Comparison of ENCODE assay signal across 8 cellular contexts in the genomic region with DNA sequence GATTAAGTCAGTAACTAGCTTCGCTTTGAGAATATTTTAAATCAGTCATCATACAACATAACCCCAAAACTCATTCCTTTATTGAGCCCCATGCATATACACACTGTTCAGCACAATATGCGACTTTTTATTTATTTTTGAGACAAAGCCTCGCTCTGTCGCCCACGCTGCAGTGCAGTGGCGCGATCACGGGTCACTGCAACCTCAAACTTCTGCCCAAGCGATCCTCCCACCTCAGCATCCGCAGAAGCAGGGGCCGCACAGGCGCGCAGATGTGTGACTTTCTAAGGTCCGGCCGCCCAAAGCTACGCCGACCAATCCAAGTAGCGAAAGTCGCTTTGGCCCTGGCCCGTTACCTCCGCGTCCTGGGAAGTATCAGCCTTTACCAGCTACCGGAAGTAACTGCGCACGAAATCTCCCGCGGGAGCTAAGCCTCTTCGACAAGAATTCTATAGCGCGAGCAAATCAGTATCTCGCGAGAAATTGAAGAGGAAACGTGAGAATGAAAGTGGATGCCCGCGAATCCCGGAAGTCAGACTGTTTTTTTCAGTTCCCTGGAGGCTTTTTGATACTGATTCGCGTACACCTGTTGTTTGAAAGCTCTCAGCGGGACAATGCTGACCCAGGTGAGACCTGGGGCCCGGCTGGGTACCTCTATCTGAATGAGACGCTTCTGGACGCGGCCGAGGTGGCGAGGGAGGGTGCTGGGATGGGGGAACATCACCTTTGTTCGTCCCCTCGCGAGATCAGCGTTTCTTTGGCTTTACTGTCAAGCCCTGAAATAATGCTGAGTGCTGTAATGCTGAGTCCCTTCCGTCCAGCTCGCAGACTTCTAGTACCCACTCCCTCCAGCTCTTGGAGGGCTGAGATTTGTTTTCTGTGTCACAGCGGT. TPM values are rescaled to one million over a fixed set of nuclear protein-coding genes. Genes with fewer than 3 reads are reported as not detected.
DNase-seq lines count a peak whose midpoint lies in the region; ATAC-seq and TF ChIP-seq lines count a peak whose summit lies in the region.

A gene (minus strand): TSS at position 404 of the 892 bp plus-strand sequence. CDS start 1,405 bp downstream, outside the sequence.
A gene (plus strand): TSS at position 549 of the 892 bp plus-strand sequence. CDS start 66 bp downstream, at position 615.

- peak within 1 kb of the TSS; percentile 91 for H4K91ac ChIP-seq in IMR-90 (ENCODE audit: insufficient read depth, low read depth, low read length)

- H2AFZ ChIP-seq in IMR-90 (replicated peaks; ENCODE audit: low read length, poor library complexity) = peak within 1 kb of the TSS; percentile 90
- peak within 1 kb of the TSS; percentile 96 for H2AFZ ChIP-seq in OCI-LY7 (ENCODE audit: low read length)

- H2BK120ac ChIP-seq in IMR-90 (ENCODE audit: low read depth, low read length) = peak within 1 kb of the TSS; percentile 89

- H2AK5ac ChIP-seq in IMR-90 (ENCODE audit: low read depth, low read length) = peak within 1 kb of the TSS; percentile 14; the same call in 1 of the 2 replicates

- H3K4me2 ChIP-seq in IMR-90 (ENCODE audit: low read depth, low read length) (peak within 1 kb of the TSS; percentile 79), OCI-LY7 (ENCODE audit: low read length) (peak within 1 kb of the TSS; percentile 94)

- TF ChIP-seq CTCF in IMR-90 (conservative IDR thresholded peaks at IDR 0.05; ENCODE audit: low read depth, low read length) (no peak), OCI-LY7 (conservative IDR thresholded peaks at IDR 0.05; ENCODE audit: low read length) (no peak), epithelial cell of esophagus (IDR thresholded peaks at IDR 0.05; ENCODE audit: insufficient read depth, low read depth, low read length, missing control alignments) (no peak)

- POLR2A ChIA-PET in IMR-90 (lab: Charles Lee; ENCODE audit: unreplicated experiment) (interaction anchor here (0.5 kb wide), 1 partner anchor 33 kb away, joined by 3 read pairs; no protein-coding TSS in a partner anchor), OCI-LY7 (lab: Charles Lee) (interaction anchor here (0.6 to 3.1 kb wide), 17 partner anchors 8 to 90 kb away, joined by 3 to 23 read pairs (median 5); a partner anchor contains a TSS)

- H3K4me3 ChIP-seq in IMR-90 (ENCODE audit: insufficient read depth, low read depth, low read length) (peak within 1 kb of the TSS; percentile 70), OCI-LY7 (ENCODE audit: low read depth, low read length, poor library complexity, severe bottlenecking) (peak within 1 kb of the TSS; percentile 91), epithelial cell of esophagus (ENCODE audit: low read length) (peak within 1 kb of the TSS; percentile 67)

- H3K9me3 ChIP-seq in IMR-90 (ENCODE audit: control insufficient read depth, insufficient read depth, low read length) (no peaks in the 10 kb centered on the region), OCI-LY7 (ENCODE audit: low read length) (peaks cover 18% of the 10 kb centered on the region)

- H3K79me1 ChIP-seq in IMR-90 (ENCODE audit: low read depth in 1 of 2, low read length in 2 of 2) = peaks cover 6 to 34% of the 10 kb centered on the region in 2 experiments; a peak in 2 of 4 replicates

- peak within 1 kb of the TSS; percentile 22; the same call in 1 of the 3 replicates for H2BK15ac ChIP-seq in IMR-90 (ENCODE audit: low read depth, low read length)

- peak within 1 kb of the TSS; percentile 88 for H3K4ac ChIP-seq in IMR-90 (ENCODE audit: low read depth, low read length)

- WGBS in IMR-90 (ENCODE audit: extremely low coverage in 2 of 2, insufficient read length in 1 of 2), 2 experiments = 0% methylated on average over 22 of the region's 52 CpGs; no CpG with 5 or more reads in 1 of the 2 experiments

- CTCF ChIA-PET in IMR-90 (lab: Yijun Ruan, JAX) = no interaction called here
- CTCF ChIA-PET in OCI-LY7 (lab: Charles Lee; ENCODE audit: unreplicated experiment) = interaction anchor here (0.6 kb wide), 1 partner anchor 20 kb away, joined by 4 read pairs; no protein-coding TSS in a partner anchor

- ATAC-seq in GM21529 (IDR thresholded peaks at IDR 0.05; ENCODE audit: unreplicated experiment) = peak; percentile 94
- peak; percentile 97 for ATAC-seq in IMR-90 (ENCODE audit: low read depth)

- DNase-seq in DMS114 treated with DMSO at 0.1 percent for 48 hours (lab: John Stamatoyannopoulos, UW; ENCODE audit: unreplicated experiment) = peak; percentile 90
- DNase-seq in IMR-90 = peak; percentile 98
- DNase-seq in OCI-LY7 (ENCODE audit: low spot score) = peak; percentile 98
- peak; percentile 76 for DNase-seq in activated T-cell treated with anti-CD3 and anti-CD28 coated beads for 24 hours (ENCODE audit: low read depth)
- peak; percentile 97 for DNase-seq in epithelial cell of esophagus (ENCODE audit: low read depth)
- DNase-seq in middle frontal gyrus (ENCODE audit: extremely low spot score, low spot score) = peak; percentile 89
- peak; percentile 58 to 65 for DNase-seq in stimulated activated CD8-positive, alpha-beta memory T cell treated with anti-CD3 and anti-CD28 coated beads, Interleukin-2, amount 100 ng/mL, for 1 hour (ENCODE audit: low read depth in 2 of 2)

- H3K9ac ChIP-seq in IMR-90 (ENCODE audit: low read depth, low read length) = peak within 1 kb of the TSS; percentile 92

- peaks cover 1% of the 10 kb centered on the region; the same call in 1 of the 2 replicates for H3K4me1 ChIP-seq in IMR-90 (ENCODE audit: control insufficient read depth, insufficient read depth, low read length)
- peaks cover 27% of the 10 kb centered on the region for H3K4me1 ChIP-seq in OCI-LY7 (ENCODE audit: insufficient read depth, low read length, poor library complexity, severe bottlenecking)

- peak within 1 kb of the TSS; percentile 84 for H2BK5ac ChIP-seq in IMR-90 (ENCODE audit: low read depth, low read length, poor library complexity, severe bottlenecking)

- dilution Hi-C loops in IMR-90 (cut with HindIII; ENCODE audit: low sequenced_read_pairs, unreplicated experiment) = no loop called here

- H3K9me1 ChIP-seq in IMR-90 (ENCODE audit: insufficient read depth, low read length) = no peaks in the 10 kb centered on the region

- peak; percentile 79 for TF ChIP-seq POLR2A in IMR-90 (IDR thresholded peaks at IDR 0.05; ENCODE audit: low read depth, low read length)

- H3K18ac ChIP-seq in IMR-90 (ENCODE audit: low read depth, low read length) = peak within 1 kb of the TSS; percentile 78

- peak within 1 kb of the TSS; percentile 89 for H4K5ac ChIP-seq in IMR-90 (ENCODE audit: low read depth, low read length)

- in situ Hi-C loops in IMR-90 (cut with MboI; ENCODE audit: low sequenced_read_pairs) = no loop called here

- no peaks in the 10 kb centered on the region for H4K20me1 ChIP-seq in IMR-90 (ENCODE audit: insufficient read depth, low read length)
- H4K20me1 ChIP-seq in OCI-LY7 (ENCODE audit: insufficient read depth, low read length) = no peaks in the 10 kb centered on the region

- peak within 1 kb of the TSS; percentile 97 for H3K56ac ChIP-seq in IMR-90 (ENCODE audit: extremely low read depth, insufficient read depth, low read length)

- no peaks in the 10 kb centered on the region for H3K27me3 ChIP-seq in IMR-90 (ENCODE audit: control insufficient read depth, insufficient read depth, low read length)

- TSS peak; percentile 66 for BruUV-seq in IMR-90 (replicated peaks; lab: Mats Ljungman, UMichigan)
- TSS peak; percentile 80 for BruUV-seq in OCI-LY7 (replicated peaks; lab: Mats Ljungman, UMichigan)

- H3K27ac ChIP-seq in IMR-90 (ENCODE audit: insufficient read depth, low read length) (peak within 1 kb of the TSS; percentile 91), OCI-LY7 (ENCODE audit: low read depth, low read length, poor library complexity, severe bottlenecking) (peak within 1 kb of the TSS; percentile 94)

- H3K23ac ChIP-seq in IMR-90 (ENCODE audit: low read depth, low read length) = peak within 1 kb of the TSS; percentile 76

- H3K79me2 ChIP-seq in OCI-LY7 (ENCODE audit: insufficient read depth, low read depth, low read length) = peaks cover 40% of the 10 kb centered on the region

- peak within 1 kb of the TSS; percentile 62; the same call in 1 of the 2 replicates for H2BK20ac ChIP-seq in IMR-90 (ENCODE audit: low read depth, low read length)

- peak within 1 kb of the TSS; percentile 71 for H2AK9ac ChIP-seq in IMR-90 (replicated peaks; ENCODE audit: low read depth, low read length, poor library complexity)

- no peaks in the 10 kb centered on the region for H3K9me2 ChIP-seq in OCI-LY7 (ENCODE audit: insufficient read depth, low read length)

- H3K14ac ChIP-seq in IMR-90 (replicated peaks; ENCODE audit: low read depth, low read length) = peak within 1 kb of the TSS; percentile 96

- H4K8ac ChIP-seq in IMR-90 (ENCODE audit: low read depth in 2 of 2, low read length in 2 of 2) = peak within 1 kb of the TSS; percentile 61 to 95

- intact Hi-C loops in IMR-90 (cut with micrococcal nuclease) (loop anchor here (10.0 kb wide), 1 partner anchor 218 kb away; no protein-coding TSS in a partner anchor), OCI-LY7 (cut with micrococcal nuclease; ENCODE audit: unreplicated experiment) (loop anchor here (1.0 to 2.0 kb wide), 2 partner anchors 58 to 82 kb away; a partner anchor contains a TSS)

- TF ChIP-seq RAD21 in IMR-90 (IDR thresholded peaks at IDR 0.05; ENCODE audit: low read length) = no peak

- peaks cover 4% of the 10 kb centered on the region for H3K36me3 ChIP-seq in IMR-90 (ENCODE audit: control insufficient read depth, insufficient read depth, low read length)
- H3K36me3 ChIP-seq in OCI-LY7 (ENCODE audit: insufficient read depth, low read length) = peaks cover 36% of the 10 kb centered on the region

TF ChIP-seq in IMR-90, 13 proteins besides CTCF, POLR2A, EP300 and RAD21 (continues in another document):
- TF ChIP-seq, protein P1, sequence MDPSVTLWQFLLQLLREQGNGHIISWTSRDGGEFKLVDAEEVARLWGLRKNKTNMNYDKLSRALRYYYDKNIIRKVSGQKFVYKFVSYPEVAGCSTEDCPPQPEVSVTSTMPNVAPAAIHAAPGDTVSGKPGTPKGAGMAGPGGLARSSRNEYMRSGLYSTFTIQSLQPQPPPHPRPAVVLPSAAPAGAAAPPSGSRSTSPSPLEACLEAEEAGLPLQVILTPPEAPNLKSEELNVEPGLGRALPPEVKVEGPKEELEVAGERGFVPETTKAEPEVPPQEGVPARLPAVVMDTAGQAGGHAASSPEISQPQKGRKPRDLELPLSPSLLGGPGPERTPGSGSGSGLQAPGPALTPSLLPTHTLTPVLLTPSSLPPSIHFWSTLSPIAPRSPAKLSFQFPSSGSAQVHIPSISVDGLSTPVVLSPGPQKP (IDR thresholded peaks at IDR 0.05; ENCODE audit: borderline replicate concordance, low read depth, low read length) = no peak

RNA-seq across cellular contexts. Expression of the first gene that starts in this region (rescaled TPM):
- total RNA-seq in IMR-90 (2012; rRNA removed) (2.3 and 3.9 TPM in 2 replicates), OCI-LY7 (2022) (5.7 and 8.2 TPM in 2 replicates)
- 0.95 and 1.1 TPM in 2 replicates for polyA plus RNA-seq in IMR-90 (2012; rRNA removed)
- 0.31 and 0.42 TPM in 2 replicates for polyA plus RNA-seq in IMR-90 (2012; cell fraction: cytosol; rRNA removed)
- 0.17 and 0.34 TPM in 2 replicates for polyA plus RNA-seq in IMR-90 (2012; cell fraction: nucleus; rRNA removed; ENCODE audit: low replicate concordance)
- total RNA-seq in OCI-LY7 (2014; rRNA removed; shearing (Covaris generic)) = 4.5 and 5.0 TPM in 2 replicates

RNA-seq across cellular contexts. Expression of the second gene that starts in this region (rescaled TPM):
- total RNA-seq in IMR-90 (2012; rRNA removed) = 6.8 and 11.1 TPM in 2 replicates
- polyA plus RNA-seq in IMR-90 (2012; rRNA removed) = 4.9 TPM in 2 replicates
- 1.2 and 1.6 TPM in 2 replicates for polyA plus RNA-seq in IMR-90 (2012; cell fraction: cytosol; rRNA removed)
- 0.98 and 3.2 TPM in 2 replicates for polyA plus RNA-seq in IMR-90 (2012; cell fraction: nucleus; rRNA removed; ENCODE audit: low replicate concordance)
- 10.4 and 16.4 TPM in 2 replicates for total RNA-seq in OCI-LY7 (2014; rRNA removed; shearing (Covaris generic))
- total RNA-seq in OCI-LY7 (2022) = 13.5 and 17.7 TPM in 2 replicates

Comparison
In these comparisons a context has a peak if more than half of its experiments do, and no peak if none do; other contexts are left out.
1. Peak in every context shown above with its lines: DNase-seq, ATAC-seq, H3K4me3 ChIP-seq and H3K27ac ChIP-seq.